7 cellular contexts compared by ENCODE assay signal in the genomic region with DNA sequence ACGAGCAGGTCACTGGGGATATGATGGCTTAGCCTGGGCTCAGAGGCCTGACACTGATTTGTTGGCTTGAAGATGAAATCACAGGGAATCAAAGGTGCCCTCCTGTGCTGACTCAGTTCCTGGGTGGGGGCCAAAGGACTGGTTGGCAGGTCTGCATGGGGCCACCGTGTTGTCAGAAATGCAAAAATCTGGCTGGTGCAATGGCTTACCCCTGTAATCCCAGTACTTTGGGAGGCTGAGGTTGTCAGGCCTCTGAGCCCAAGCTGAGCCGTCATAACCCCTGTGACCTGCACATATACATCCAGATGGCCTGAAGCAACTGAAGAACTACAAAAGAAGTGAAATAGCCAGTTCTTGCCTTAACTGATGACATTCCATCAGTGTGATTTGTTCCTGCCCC.
"Had no signal": no experiment of that assay in that cellular context is flagged by ENCODE, and none has a peak within 500 bp of the region (broad histone marks: within the 10 kb centered on the region; RNA-seq: fewer than 3 reads in every experiment).

No MANE protein-coding gene starts in this region.

- H3K4me2 ChIP-seq: KMS-11 had no signal

- H3K27ac ChIP-seq: GM23248, HL-60, KMS-11 had no signal

- DNase-seq: GM23248, H9, HCEC 1CT, KBM-7 had no signal

- H3K9ac ChIP-seq: GM23248, KMS-11 had no signal

- H3K4me3 ChIP-seq: GM23248 had no signal

- ATAC-seq: HepG2 had no signal
